ENCODE assay signal across 20 cellular contexts in genomic region chr1:29129916-29130315, GRCh38. TPM values are rescaled to one million over a fixed set of nuclear protein-coding genes. Genes with fewer than 3 reads are reported as not detected.
"Had no signal": no experiment of that assay in that cellular context is flagged by ENCODE, and none has a peak within 500 bp of the region (broad histone marks: within the 10 kb centered on the region; RNA-seq: fewer than 3 reads in every experiment).

No MANE protein-coding gene starts in this region.

- H3K9me3 Mint-ChIP-seq: activated naive CD4-positive, alpha-beta T cell treated with anti-CD3 and anti-CD28 coated beads, Interleukin-2, amount 50 U/mL, for 72 hours; neural progenitor cell; stimulated activated naive CD8-positive, alpha-beta T cell treated with anti-CD3 and anti-CD28 coated beads, Interleukin-15, Interleukin-2, amounts not matched to agents 100 ng/mL and 50 ng/mL, for 24 hours; T-helper 2 cell treated with Interferon-gamma antibody and Interleukin-4, amounts not matched to agents 5 μg/mL and 100 μg/mL, for 36 hours had no signal

- DNase-seq: activated CD4-positive, alpha-beta T cell treated with anti-CD3 and anti-CD28 coated beads, Interleukin-2, amount 50 U/mL, for 48 hours; activated gamma-delta T cell; adrenal gland; cerebellar nuclear complex; effector CD4-positive, alpha-beta T cell; heart left ventricle; left ventricle myocardium inferior; mammary epithelial cell; stimulated activated CD4-positive, alpha-beta T cell treated with anti-CD3 and anti-CD28 coated beads, Interleukin-2, amount 100 ng/mL, for 48 hours; WERI-Rb-1 had no signal

- H3K36me3 ChIP-seq: adrenal gland, gastroesophageal sphincter, heart left ventricle, left ventricle myocardium inferior, neural progenitor cell, prostate gland, right atrium auricular region, tibial nerve, WERI-Rb-1 had no signal

- ATAC-seq: activated naive CD4-positive, alpha-beta T cell treated with anti-CD3 and anti-CD28 coated beads, Interleukin-2, amount 50 U/mL, for 72 hours; esophagus mucosa; gastroesophageal sphincter; heart left ventricle had no signal

- H3K27ac ChIP-seq: adrenal gland, gastroesophageal sphincter, heart left ventricle, left ventricle myocardium inferior, neural progenitor cell, prostate gland, right atrium auricular region, tibial nerve, WERI-Rb-1 had no signal

- H3K27ac Mint-ChIP-seq: neural progenitor cell; stimulated activated naive CD8-positive, alpha-beta T cell treated with anti-CD3 and anti-CD28 coated beads, Interleukin-15, Interleukin-2, amounts not matched to agents 100 ng/mL and 50 ng/mL, for 24 hours; T-helper 2 cell treated with Interferon-gamma antibody and Interleukin-4, amounts not matched to agents 5 μg/mL and 100 μg/mL, for 36 hours had no signal

- H3K27me3 ChIP-seq: adrenal gland, gastroesophageal sphincter, right atrium auricular region had no signal

- H3K4me3 Mint-ChIP-seq: neural progenitor cell; stimulated activated naive CD8-positive, alpha-beta T cell treated with anti-CD3 and anti-CD28 coated beads, Interleukin-15, Interleukin-2, amounts not matched to agents 100 ng/mL and 50 ng/mL, for 24 hours; T-helper 2 cell treated with Interferon-gamma antibody and Interleukin-4, amounts not matched to agents 5 μg/mL and 100 μg/mL, for 36 hours had no signal

- H3K4me3 ChIP-seq: adrenal gland, gastroesophageal sphincter, heart left ventricle, left ventricle myocardium inferior, neural progenitor cell, prostate gland, right atrium auricular region, tibial nerve had no signal

- H3K9me3 ChIP-seq: adrenal gland, gastroesophageal sphincter, heart left ventricle, left ventricle myocardium inferior, prostate gland, right atrium auricular region, tibial nerve had no signal

- H3K36me3 Mint-ChIP-seq: activated naive CD4-positive, alpha-beta T cell treated with anti-CD3 and anti-CD28 coated beads, Interleukin-2, amount 50 U/mL, for 72 hours; neural progenitor cell had no signal

- H3K4me1 ChIP-seq: prostate gland had no signal

RNA-seq across cellular contexts. Expression of gene TMEM200B, which starts 6.2 kb away (rescaled TPM):
- total RNA-seq: mononuclear cell had no signal
